8 cellular contexts compared by ENCODE assay signal in the genomic region with DNA sequence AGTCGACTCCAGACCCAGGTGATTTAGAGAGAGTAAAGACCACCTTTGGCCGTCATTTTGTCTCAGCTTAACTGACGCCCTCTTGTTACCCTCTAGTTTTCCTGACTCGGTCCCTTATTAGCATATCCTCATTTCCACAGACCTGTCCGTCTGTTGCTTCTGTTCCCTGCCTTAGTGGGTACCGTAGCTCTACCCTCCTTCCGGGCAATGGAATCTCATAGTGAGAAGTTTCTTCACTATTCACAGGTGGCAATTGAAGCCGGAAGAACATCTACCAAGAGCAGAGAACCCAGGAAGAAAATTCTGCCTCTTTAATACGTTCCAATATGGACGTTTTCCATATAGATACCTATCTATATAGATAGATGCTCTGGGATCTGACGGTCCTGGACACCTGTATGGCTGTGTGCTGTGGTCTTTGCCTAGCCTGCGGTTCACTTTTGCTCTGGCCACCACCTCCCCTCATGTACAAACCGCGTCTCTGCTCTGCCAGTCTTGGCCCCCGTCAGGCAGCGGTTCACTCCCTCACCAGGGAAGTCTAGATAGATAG. TPM values are rescaled to one million over a fixed set of nuclear protein-coding genes. Genes with fewer than 3 reads are reported as not detected.
A peak's percentile ranks its signal among the peaks of the same experiment; 100 is the strongest.
DNase-seq lines count a peak whose midpoint lies in the region; ATAC-seq and TF ChIP-seq lines count a peak whose summit lies in the region.

No MANE protein-coding gene starts in this region.

- peak overlapping the region; percentile 83 for H3K4me2 ChIP-seq in mammary epithelial cell (ENCODE audit: insufficient read depth, low read depth, low read length)

- no peak for ATAC-seq in CD4-positive, CD25-positive, alpha-beta regulatory T cell (ENCODE audit: low read depth in 2 of 2)
- peak; percentile 11 for ATAC-seq in GM18873 (IDR thresholded peaks at IDR 0.05; ENCODE audit: low FRiP score, unreplicated experiment)
- ATAC-seq in HG03103 (IDR thresholded peaks at IDR 0.05; ENCODE audit: low read depth, unreplicated experiment), result peak; percentile 6
- peak; percentile 43 for ATAC-seq in left lobe of liver

- TF ChIP-seq CTCF in mammary epithelial cell (conservative IDR thresholded peaks at IDR 0.05 in 1 of 2, IDR thresholded peaks at IDR 0.05 in 1 of 2; ENCODE audit: extremely low read depth in 1 of 2, insufficient read depth in 1 of 2, low read depth in 1 of 2, low read length in 2 of 2), result no peak

- peak overlapping the region; percentile 93 for H3K27ac ChIP-seq in CD4-positive, CD25-positive, alpha-beta regulatory T cell (ENCODE audit: insufficient read depth, low read length, poor library complexity, severe bottlenecking)
- peak overlapping the region; percentile 52 for H3K27ac ChIP-seq in mammary epithelial cell (ENCODE audit: insufficient read depth, low read depth, low read length)

- H4K20me1 ChIP-seq in mammary epithelial cell (ENCODE audit: insufficient read depth, low read length), result no peaks in the 10 kb centered on the region

- WGBS in mammary epithelial cell (ENCODE audit: low coverage, missing lambda C conversion rate), result 3% methylated on average over 15 of the region's 16 CpGs

- H3K9me3 Mint-ChIP-seq in CD4-positive, CD25-positive, alpha-beta regulatory T cell, result peaks cover 0 to 3% (median 2%) of the 10 kb centered on the region in 7 donors
- peaks cover 6% of the 10 kb centered on the region for H3K9me3 Mint-ChIP-seq in stimulated activated naive CD8-positive, alpha-beta T cell treated with anti-CD3 and anti-CD28 coated beads, Interleukin-15, Interleukin-2, amounts not matched to agents 100 ng/mL and 50 ng/mL, for 24 hours

- intact Hi-C loops in mammary epithelial cell (cut with micrococcal nuclease), result loop anchor here (2.0 to 10.0 kb wide), 3 partner anchors 128 to 484 kb away; no protein-coding TSS in a partner anchor

- peaks cover 5% of the 10 kb centered on the region for H3K27me3 Mint-ChIP-seq in CD4-positive, CD25-positive, alpha-beta regulatory T cell
- no peaks in the 10 kb centered on the region for H3K27me3 Mint-ChIP-seq in stimulated activated naive CD8-positive, alpha-beta T cell treated with anti-CD3 and anti-CD28 coated beads, Interleukin-15, Interleukin-2, amounts not matched to agents 100 ng/mL and 50 ng/mL, for 24 hours

- dilution Hi-C loops in mammary epithelial cell (cut with HindIII; ENCODE audit: low sequenced_read_pairs), result no loop called here

- H3K27ac Mint-ChIP-seq in CD4-positive, CD25-positive, alpha-beta regulatory T cell, result peak overlapping the region; percentile 99 to 100 (median 100)
- H3K27ac Mint-ChIP-seq in stimulated activated naive CD8-positive, alpha-beta T cell treated with anti-CD3 and anti-CD28 coated beads, Interleukin-15, Interleukin-2, amounts not matched to agents 100 ng/mL and 50 ng/mL, for 24 hours, result peak overlapping the region; percentile 98

- H3K4me3 Mint-ChIP-seq in CD4-positive, CD25-positive, alpha-beta regulatory T cell, result peak overlapping the region; percentile 98 to 100 (median 98)
- peak overlapping the region; percentile 100 for H3K4me3 Mint-ChIP-seq in stimulated activated naive CD8-positive, alpha-beta T cell treated with anti-CD3 and anti-CD28 coated beads, Interleukin-15, Interleukin-2, amounts not matched to agents 100 ng/mL and 50 ng/mL, for 24 hours

- peak overlapping the region; percentile 73 for H3K9ac ChIP-seq in mammary epithelial cell (ENCODE audit: insufficient read depth, low read length)

- H3K4me1 Mint-ChIP-seq in CD4-positive, CD25-positive, alpha-beta regulatory T cell, result peaks cover 20 to 74% (median 54%) of the 10 kb centered on the region in 4 donors
- peaks cover 56% of the 10 kb centered on the region for H3K4me1 Mint-ChIP-seq in stimulated activated naive CD8-positive, alpha-beta T cell treated with anti-CD3 and anti-CD28 coated beads, Interleukin-15, Interleukin-2, amounts not matched to agents 100 ng/mL and 50 ng/mL, for 24 hours (ENCODE audit: low read depth)

- H2AFZ ChIP-seq in mammary epithelial cell (ENCODE audit: low read depth, low read length), result peak overlapping the region; percentile 94

- H3K27me3 ChIP-seq in CD4-positive, CD25-positive, alpha-beta regulatory T cell (ENCODE audit: control insufficient read depth, insufficient read depth, low read length), result no peaks in the 10 kb centered on the region
- no peaks in the 10 kb centered on the region for H3K27me3 ChIP-seq in mammary epithelial cell (ENCODE audit: insufficient read depth, low read length)

- peaks cover 4% of the 10 kb centered on the region for H3K36me3 ChIP-seq in CD4-positive, CD25-positive, alpha-beta regulatory T cell (ENCODE audit: control insufficient read depth, insufficient read depth, low read length)
- peaks cover 14% of the 10 kb centered on the region for H3K36me3 ChIP-seq in mammary epithelial cell (ENCODE audit: insufficient read depth, low read length)

- CTCF ChIA-PET in mammary epithelial cell (lab: Charles Lee; ENCODE audit: low non-redundant PET), result no interaction called here

- H3K4me3 ChIP-seq in CD4-positive, CD25-positive, alpha-beta regulatory T cell (ENCODE audit: low read depth, low read length), result peak overlapping the region; percentile 96
- H3K4me3 ChIP-seq in mammary epithelial cell (replicated peaks in 1 of 3; ENCODE audit: insufficient read depth in 1 of 3, low read depth in 2 of 3, low read length in 3 of 3), result peak overlapping the region; percentile 61 to 93 (median 89)

- BruUV-seq in mammary epithelial cell (replicated peaks; lab: Mats Ljungman, UMichigan), result TSS peak; percentile 17

- in situ Hi-C loops in mammary epithelial cell (cut with MboI; ENCODE audit: low sequenced_read_pairs in 2 of 2), result no loop called here

- H3K4me1 ChIP-seq in CD4-positive, CD25-positive, alpha-beta regulatory T cell (ENCODE audit: control insufficient read depth, insufficient read depth, low read length, poor library complexity, severe bottlenecking), result peaks cover 26% of the 10 kb centered on the region
- H3K4me1 ChIP-seq in mammary epithelial cell (ENCODE audit: insufficient read depth, low read length), result peaks cover 14% of the 10 kb centered on the region

- peaks cover 28% of the 10 kb centered on the region for H3K36me3 Mint-ChIP-seq in CD4-positive, CD25-positive, alpha-beta regulatory T cell
- H3K36me3 Mint-ChIP-seq in stimulated activated naive CD8-positive, alpha-beta T cell treated with anti-CD3 and anti-CD28 coated beads, Interleukin-15, Interleukin-2, amounts not matched to agents 100 ng/mL and 50 ng/mL, for 24 hours (ENCODE audit: low read depth), result peaks cover 72% of the 10 kb centered on the region

- H3K79me2 ChIP-seq in mammary epithelial cell (ENCODE audit: insufficient read depth, low read length), result peaks cover 83% of the 10 kb centered on the region

- DNase-seq in CD4-positive, CD25-positive, alpha-beta regulatory T cell, result peak in 2 of 3 donors; percentile 2 to 47
- DNase-seq in RPMI8226 (peak; percentile 48), mammary epithelial cell (peak; percentile 54), left lobe of liver (ENCODE audit: low spot score) (no peak), NCI-H1436 (lab: John Stamatoyannopoulos, UW) (no peak)

- H3K9me3 ChIP-seq in CD4-positive, CD25-positive, alpha-beta regulatory T cell (ENCODE audit: control insufficient read depth in 2 of 2, low read length in 2 of 2), result no peaks in the 10 kb centered on the region
- peaks cover 6% of the 10 kb centered on the region for H3K9me3 ChIP-seq in mammary epithelial cell (replicated peaks; ENCODE audit: insufficient read depth, low read length)

RNA-seq across cellular contexts. Expression of gene TMEM161B, which starts 0.7 kb away (rescaled TPM):
- 30.1 TPM for total RNA-seq in CD4-positive, CD25-positive, alpha-beta regulatory T cell
- polyA plus RNA-seq in CD4-positive, CD25-positive, alpha-beta regulatory T cell, result 10 to 100 TPM in 3 of 4 donors, 1 to 10 TPM in 1; 7.4 to 16.3 (median 13.1) TPM
- total RNA-seq in mammary epithelial cell (10 to 100 TPM; 14.4 to 14.8 TPM), left lobe of liver (7.3 TPM)
- 5.8 TPM for polyA plus RNA-seq in mammary epithelial cell
- polyA minus RNA-seq in mammary epithelial cell, result 17.5 TPM

Comparison
In these comparisons a context has a peak if more than half of its experiments do, and no peak if none do; other contexts are left out.
1. ATAC-seq: peak in GM18873 (single experiment), HG03103 (single experiment) and left lobe of liver (single experiment); none in CD4-positive, CD25-positive, alpha-beta regulatory T cell (0 of 2).
2. DNase-seq: peak in CD4-positive, CD25-positive, alpha-beta regulatory T cell (2 of 3), RPMI8226 (single experiment) and mammary epithelial cell (single experiment); none in left lobe of liver (single experiment) and NCI-H1436 (single experiment).